In the genomic region with DNA sequence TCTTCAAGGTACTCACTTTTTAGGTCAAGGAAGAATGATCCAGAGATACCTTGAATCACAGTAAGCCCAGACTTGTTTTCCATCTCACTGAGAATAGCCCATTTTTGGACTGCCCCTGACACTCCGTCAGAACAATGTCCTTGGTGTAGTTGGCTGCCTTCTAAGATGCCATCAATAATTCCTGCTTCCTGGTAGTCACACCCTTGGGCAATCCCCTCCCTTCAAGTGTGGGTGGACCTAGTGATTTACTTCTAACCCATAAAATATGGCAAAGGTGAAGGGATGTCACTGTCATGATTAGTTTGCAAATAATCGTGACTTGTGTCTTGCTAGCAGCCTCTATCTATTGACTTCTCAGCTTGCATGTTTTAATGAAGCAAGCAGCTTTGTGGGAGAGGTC, we compare ENCODE assay signal across 35 cellular contexts. TPM values are rescaled to one million over a fixed set of nuclear protein-coding genes. Genes with fewer than 3 reads are reported as not detected.
"Had no signal": no experiment of that assay in that cellular context is flagged by ENCODE, and none has a peak within 500 bp of the region (broad histone marks: within the 10 kb centered on the region; RNA-seq: fewer than 3 reads in every experiment).

No MANE protein-coding gene starts in this region.

- ATAC-seq: heart right ventricle; left lobe of liver; natural killer cell treated with Interleukin-12 subunit alpha and Interleukin-12 subunit beta and Interleukin-15 and Interleukin-18, amount 100 ng/mL, for 72 hours; sciatic nerve; stimulated activated naive CD8-positive, alpha-beta T cell treated with anti-CD3 and anti-CD28 coated beads, Interleukin-15, amount 100 ng/mL, for 72 hours had no signal

- H3K27me3 Mint-ChIP-seq: progenitor cell of endocrine pancreas; stimulated activated naive CD8-positive, alpha-beta T cell treated with anti-CD3 and anti-CD28 coated beads, Interleukin-15, amount 100 ng/mL, for 72 hours had no signal

- H3K4me2 ChIP-seq: smooth muscle cell had no signal

- H3K27ac Mint-ChIP-seq: dendritic cell treated with granulocyte-macrophage colony-stimulating factor and Interleukin-4, amounts not matched to agents 40 ng/mL and 50 ng/mL, for 4 days; endodermal cell; memory B cell; naive B cell; natural killer cell treated with Interleukin-12 subunit alpha and Interleukin-12 subunit beta and Interleukin-15 and Interleukin-18, amount 100 ng/mL, for 72 hours; progenitor cell of endocrine pancreas; stimulated activated naive CD8-positive, alpha-beta T cell treated with anti-CD3 and anti-CD28 coated beads, Interleukin-15, amount 100 ng/mL, for 72 hours had no signal

- H3K9me3 ChIP-seq: colonic mucosa, esophagus muscularis mucosa, heart right ventricle, neutrophil, suprapubic skin, transverse colon, vagina had no signal

- DNase-seq: colonic mucosa; effector CD8-positive, alpha-beta T cell; endodermal cell; foreskin melanocyte; glutamatergic neuron; heart right ventricle; hippocampal formation; kidney glomerular epithelial cell; naive B cell; stimulated activated CD4-positive, alpha-beta T cell treated with anti-CD3 and anti-CD28 coated beads, Interleukin-12 subunit alpha, Interleukin-12 subunit beta, amount 100 ng/mL, for 4 hours; stimulated activated CD4-positive, alpha-beta T cell treated with anti-CD3 and anti-CD28 coated beads, Interleukin-1b, Interleukin-23, amount 100 ng/mL, for 48 hours; stimulated activated CD4-positive, alpha-beta T cell treated with anti-CD3 and anti-CD28 coated beads, Interleukin-4, amount 100 ng/mL, for 1 hour; stimulated activated CD8-positive, alpha-beta memory T cell treated with anti-CD3 and anti-CD28 coated beads, Interleukin-4, amount 100 ng/mL, for 48 hours; stimulated activated naive CD4-positive, alpha-beta T cell; stimulated activated naive CD8-positive, alpha-beta T cell treated with anti-CD3 and anti-CD28 coated beads, Interleukin-15, amount 100 ng/mL, for 72 hours; transverse colon had no signal

- H3K4me1 Mint-ChIP-seq: neural crest cell; stimulated activated naive CD8-positive, alpha-beta T cell treated with anti-CD3 and anti-CD28 coated beads, Interleukin-15, amount 100 ng/mL, for 72 hours had no signal

- H3K9me3 Mint-ChIP-seq: dendritic cell treated with granulocyte-macrophage colony-stimulating factor and Interleukin-4, amounts not matched to agents 40 ng/mL and 50 ng/mL, for 4 days; endodermal cell; natural killer cell treated with Interleukin-12 subunit alpha and Interleukin-12 subunit beta and Interleukin-15 and Interleukin-18, amount 100 ng/mL, for 72 hours; stimulated activated naive CD8-positive, alpha-beta T cell treated with anti-CD3 and anti-CD28 coated beads, Interleukin-15, amount 100 ng/mL, for 72 hours had no signal

- H2AFZ ChIP-seq: parathyroid adenoma had no signal

- H3K27ac ChIP-seq: colonic mucosa, epithelial cell of prostate, esophagus muscularis mucosa, heart right ventricle, neutrophil, parathyroid adenoma, suprapubic skin, transverse colon, vagina had no signal

- H3K9ac ChIP-seq: parathyroid adenoma had no signal

- H3K4me1 ChIP-seq: colonic mucosa, esophagus muscularis mucosa, heart right ventricle, parathyroid adenoma, suprapubic skin, transverse colon, vagina had no signal

- FAIRE-seq: islet of Langerhans had no signal

- H3K27me3 ChIP-seq: colonic mucosa, esophagus muscularis mucosa, neutrophil, suprapubic skin, transverse colon, vagina had no signal

- H3K36me3 ChIP-seq: colonic mucosa, esophagus muscularis mucosa, heart right ventricle, neutrophil, suprapubic skin, transverse colon, vagina had no signal

- H3K4me3 Mint-ChIP-seq: dendritic cell treated with granulocyte-macrophage colony-stimulating factor and Interleukin-4, amounts not matched to agents 40 ng/mL and 50 ng/mL, for 4 days; endodermal cell; memory B cell; naive B cell; natural killer cell treated with Interleukin-12 subunit alpha and Interleukin-12 subunit beta and Interleukin-15 and Interleukin-18, amount 100 ng/mL, for 72 hours; neural crest cell; stimulated activated naive CD8-positive, alpha-beta T cell treated with anti-CD3 and anti-CD28 coated beads, Interleukin-15, amount 100 ng/mL, for 72 hours had no signal

- H3K36me3 Mint-ChIP-seq: memory B cell; naive B cell; natural killer cell treated with Interleukin-12 subunit alpha and Interleukin-12 subunit beta and Interleukin-15 and Interleukin-18, amount 100 ng/mL, for 72 hours had no signal

- H3K4me3 ChIP-seq: colonic mucosa, esophagus muscularis mucosa, heart right ventricle, lung, smooth muscle cell, suprapubic skin, transverse colon, vagina had no signal

- H3K79me2 ChIP-seq: parathyroid adenoma had no signal

RNA-seq across cellular contexts. Expression of a gene that starts 19.9 kb away (rescaled TPM):
- total RNA-seq: natural killer cell treated with Interleukin-12 subunit alpha and Interleukin-12 subunit beta and Interleukin-15 and Interleukin-18, amount 100 ng/mL, for 72 hours; neural crest cell; omental fat pad; progenitor cell of endocrine pancreas; smooth muscle cell; ureter; vagina had no signal
- polyA plus RNA-seq: fibroblast of lung, smooth muscle cell had no signal
